ENCODE assay signal across 6 cellular contexts in the genomic region with DNA sequence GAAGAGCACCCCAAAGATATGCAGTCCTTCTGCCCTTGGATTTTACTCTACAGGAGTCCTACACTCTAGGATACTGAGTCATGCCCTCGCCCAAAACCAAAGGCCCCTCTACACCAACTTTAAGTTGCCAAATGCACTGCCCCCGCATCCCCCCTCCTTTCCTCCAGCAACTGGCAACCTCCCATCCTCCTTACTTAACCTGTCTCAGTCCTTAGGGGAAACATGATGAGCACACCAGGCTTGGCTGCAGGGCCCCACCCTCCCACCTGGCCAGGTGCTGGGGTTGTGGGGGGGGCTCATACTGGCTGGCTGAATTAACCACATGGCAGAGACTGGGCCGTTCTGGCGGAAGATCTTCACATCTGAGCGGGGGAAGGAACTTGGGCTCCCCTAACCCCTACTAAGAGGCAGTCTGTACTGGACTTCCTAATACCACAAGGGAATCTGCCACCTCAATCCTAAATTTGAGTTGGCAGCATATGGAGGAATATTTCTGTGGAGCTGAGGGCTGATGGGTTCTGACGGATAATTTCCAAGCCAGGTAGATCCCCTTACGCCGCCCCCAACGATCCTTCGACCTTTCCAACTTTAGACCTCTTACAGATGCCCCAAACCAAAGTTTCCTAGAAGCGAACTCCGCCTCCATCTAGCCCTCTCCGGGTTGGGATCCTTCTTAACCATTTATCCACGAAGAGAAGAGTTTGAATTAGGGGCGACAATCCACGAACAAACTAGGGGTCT. TPM values are rescaled to one million over a fixed set of nuclear protein-coding genes. Genes with fewer than 3 reads are reported as not detected.
DNase-seq lines count a peak whose midpoint lies in the region; FAIRE-seq and TF ChIP-seq lines count a peak whose summit lies in the region.

No MANE protein-coding gene starts in this region.

- intact Hi-C loops in spleen (cut with DNase I; ENCODE audit: low total_unique reads), result no loop called here

- FAIRE-seq in GM19239 (lab: Jason Lieb, UNC), result peak; percentile 48

- DNase-seq in GM19239 (ENCODE audit: insufficient read length, low spot score), result no peak
- DNase-seq in RPMI7951 (ENCODE audit: low read depth), result peak; percentile 43
- DNase-seq in spleen, result no peak
- no peak for DNase-seq in cortex of kidney (lab: John Stamatoyannopoulos, UW)
- DNase-seq in activated gamma-delta T cell (lab: John Stamatoyannopoulos, UW), result no peak

- no peak for TF ChIP-seq CTCF in spleen (IDR thresholded peaks at IDR 0.05 in 8 of 11, conservative IDR thresholded peaks at IDR 0.05 in 3 of 11)

- H3K36me3 ChIP-seq in esophagus (ENCODE audit: control insufficient read depth in 2 of 2, insufficient read depth in 2 of 2, low read length in 1 of 2) (no peaks in the 10 kb centered on the region), spleen (peaks cover 0 to 3% (median 0%) of the 10 kb centered on the region in 6 donors)

- H3K27ac ChIP-seq in esophagus (ENCODE audit: low read depth in 2 of 2, low read length in 1 of 2), result peak overlapping the region; percentile 96 to 98
- H3K27ac ChIP-seq in spleen, result peak overlapping the region; percentile 87 to 97 (median 94)

- no peaks in the 10 kb centered on the region for H3K27me3 ChIP-seq in esophagus (ENCODE audit: control insufficient read depth in 1 of 2, insufficient read depth in 2 of 2, low read length in 2 of 2)
- H3K27me3 ChIP-seq in spleen (replicated peaks in 1 of 7), result no peaks in the 10 kb centered on the region

- no peak for TF ChIP-seq POLR2A in spleen (IDR thresholded peaks at IDR 0.05)

- H3K4me3 ChIP-seq in esophagus (ENCODE audit: low read depth in 1 of 2, low read length in 2 of 2) (peak overlapping the region; percentile 95 to 99), spleen (peak overlapping the region; percentile 47 to 99 (median 94))

- 0 to 2% methylated on average over 16 of the region's 16 CpGs for WGBS in esophagus, 2 donors
- WGBS in spleen, 5 donors, result 0 to 1% (median 0%) methylated on average over 16 of the region's 16 CpGs

- no peaks in the 10 kb centered on the region for H3K9me3 ChIP-seq in esophagus (ENCODE audit: control insufficient read depth in 2 of 2, insufficient read depth in 1 of 2, low read depth in 1 of 2, low read length in 1 of 2)
- H3K9me3 ChIP-seq in spleen, result no peaks in the 10 kb centered on the region

- peaks cover 3 to 21% of the 10 kb centered on the region in 2 donors for H3K4me1 ChIP-seq in esophagus (ENCODE audit: control insufficient read depth in 2 of 2, insufficient read depth in 2 of 2, low read length in 1 of 2)
- peaks cover 51 to 87% (median 67%) of the 10 kb centered on the region in 6 donors for H3K4me1 ChIP-seq in spleen

RNA-seq across cellular contexts. Expression of a gene that starts 1.1 kb away (rescaled TPM):
- 230 and 306 TPM in 2 replicates for total RNA-seq in RPMI7951 (2014; rRNA removed; shearing (Covaris generic))
- polyA plus RNA-seq in esophagus, result 100 to 1,000 TPM in 1 of 2 donors, 10 to 100 TPM in 1; 88.6 to 150 TPM
- total RNA-seq in spleen, result 100 to 1,000 TPM in 4 of 7 donors, 10 to 100 TPM in 3; 80.9 to 143 (median 110) TPM
- 100 to 1,000 TPM in 1 of 3 donors, 10 to 100 TPM in 2; 48.8 to 100 (median 66.0) TPM for polyA plus RNA-seq in spleen

RNA-seq across cellular contexts. Expression of a gene that starts 9.5 kb away (rescaled TPM):
- total RNA-seq in RPMI7951 (2014; rRNA removed; shearing (Covaris generic)), result 57.9 and 68.2 TPM in 2 replicates
- polyA plus RNA-seq in esophagus (10 to 100 TPM; 79.3 to 81.0 TPM), spleen (10 to 100 TPM; 64.8 to 83.5 (median 82.8) TPM)
- 10 to 100 TPM; 15.2 to 45.3 (median 37.3) TPM for total RNA-seq in spleen

RNA-seq across cellular contexts. Expression of a gene that starts 17.0 kb away (rescaled TPM):
- 18.1 and 25.0 TPM in 2 replicates for total RNA-seq in RPMI7951 (2014; rRNA removed; shearing (Covaris generic))
- 10 to 100 TPM; 36.6 to 41.8 TPM for polyA plus RNA-seq in esophagus
- 10 to 100 TPM; 45.4 to 64.6 (median 57.9) TPM for total RNA-seq in spleen
- 10 to 100 TPM; 39.1 to 55.9 (median 52.5) TPM for polyA plus RNA-seq in spleen

RNA-seq across cellular contexts. Expression of a gene that starts 21.8 kb away (rescaled TPM):
- total RNA-seq in RPMI7951 (2014; rRNA removed; shearing (Covaris generic)), result 14.3 and 16.4 TPM in 2 replicates
- 10 to 100 TPM in 1 of 2 donors, 1 to 10 TPM in 1; 8.5 to 16.5 TPM for polyA plus RNA-seq in esophagus
- total RNA-seq in spleen, result 10 to 100 TPM; 24.0 to 46.7 (median 33.8) TPM
- polyA plus RNA-seq in spleen, result 10 to 100 TPM in 1 of 3 donors, 1 to 10 TPM in 2; 6.6 to 14.4 (median 9.8) TPM

RNA-seq across cellular contexts. Expression of a gene that starts 22.1 kb away (rescaled TPM):
- total RNA-seq in RPMI7951 (2014; rRNA removed; shearing (Covaris generic)), result 6.4 and 6.9 TPM in 2 replicates
- polyA plus RNA-seq in esophagus (10 to 100 TPM; 18.5 to 38.3 TPM), spleen (10 to 100 TPM; 33.0 to 43.8 (median 42.9) TPM)
- 10 to 100 TPM; 23.2 to 41.1 (median 32.4) TPM for total RNA-seq in spleen
